8 cellular contexts compared by ENCODE assay signal in genomic region chr16:70113982-70114826, GRCh38.
DNase-seq lines count a peak whose midpoint lies in the region; ATAC-seq, FAIRE-seq and TF ChIP-seq lines count a peak whose summit lies in the region.
"Not testable (repeated sequence)": the region's sequence is repeated elsewhere in the genome, so short reads cannot be mapped to it uniquely, and the experiment has no call there.

PDPR (plus strand) TSS chr16:70114332; CDS start chr16:70120493, 6,161 bp downstream.

- peak within 1 kb of the TSS; percentile 94 for H3K4me3 ChIP-seq in OCI-LY3 (ENCODE audit: low read length)

- not testable (repeated sequence) for H3K9me3 ChIP-seq in OCI-LY3 (ENCODE audit: insufficient read depth, low read length)

- peaks cover 22% of the 10 kb centered on the region for H3K79me2 ChIP-seq in OCI-LY3 (ENCODE audit: low read length)

- not testable (repeated sequence) for H3K4me1 ChIP-seq in OCI-LY3 (ENCODE audit: low read length)

- H3K27ac ChIP-seq in OCI-LY3 (ENCODE audit: low read length), result peak within 1 kb of the TSS; percentile 37; the same call in 1 of the 2 replicates

- H3K27me3 ChIP-seq in OCI-LY3 (ENCODE audit: low read depth, low read length), result not testable (repeated sequence)

- peak within 1 kb of the TSS; percentile 71 for H3K4me2 ChIP-seq in OCI-LY3 (ENCODE audit: low read length)

- DNase-seq in D721Med (ENCODE audit: insufficient read length, low spot score) (peak; percentile 13), HuH-7.5 (ENCODE audit: low spot score) (peak; percentile 54), epidermal melanocyte (ENCODE audit: insufficient read length, low spot score) (peak; percentile 29), midbrain (lab: John Stamatoyannopoulos, UW) (peak; percentile 91)
- peak; percentile 94 for DNase-seq in activated CD8-positive, alpha-beta memory T cell treated with anti-CD3 and anti-CD28 coated beads, Interleukin-2, amount 50 U/mL, for 48 hours
- DNase-seq in stimulated activated CD8-positive, alpha-beta memory T cell treated with anti-CD3 and anti-CD28 coated beads, Interleukin-15, amount 100 ng/mL, for 4 hours (ENCODE audit: low read depth in 2 of 2), result peak; percentile 88 to 92

- TF ChIP-seq CTCF in D721Med (IDR thresholded peaks at IDR 0.05; ENCODE audit: insufficient read depth, missing control alignments); OCI-LY3 (IDR thresholded peaks at IDR 0.05; ENCODE audit: low read depth, low read length): not testable (repeated sequence)

- FAIRE-seq in D721Med (lab: Jason Lieb, UNC), result not testable (repeated sequence)

- ATAC-seq in GM21528 (IDR thresholded peaks at IDR 0.05; ENCODE audit: low FRiP score, unreplicated experiment), result peak; percentile 85

- H3K9ac ChIP-seq in OCI-LY3 (ENCODE audit: low read length), result peak within 1 kb of the TSS; percentile 71

- peak within 1 kb of the TSS; percentile 74; the same call in 1 of the 2 replicates for H2AFZ ChIP-seq in OCI-LY3 (ENCODE audit: low read depth, low read length)

- not testable (repeated sequence) for H4K20me1 ChIP-seq in OCI-LY3 (ENCODE audit: insufficient read depth, low read length)

- not testable (repeated sequence) for H3K36me3 ChIP-seq in OCI-LY3 (replicated peaks; ENCODE audit: low read depth, low read length)

Comparison
In these comparisons a context has a peak if more than half of its experiments do, and no peak if none do; other contexts are left out.
1. Peak in every context shown above with its lines: DNase-seq, ATAC-seq, H3K4me3 ChIP-seq and H3K27ac ChIP-seq.
2. DNase-seq: peak in every context shown above with its lines; median percentile 94 in activated CD8-positive, alpha-beta memory T cell treated with anti-CD3 and anti-CD28 coated beads, Interleukin-2, amount 50 U/mL, for 48 hours; 91 in midbrain; 90 in stimulated activated CD8-positive, alpha-beta memory T cell treated with anti-CD3 and anti-CD28 coated beads, Interleukin-15, amount 100 ng/mL, for 4 hours; 54 in HuH-7.5; 29 in epidermal melanocyte; 13 in D721Med.